In genomic region chr4:138242076-138242829, GRCh38 we compare ENCODE assay signal across 8 cellular contexts. TPM values are rescaled to one million over a fixed set of nuclear protein-coding genes. Genes with fewer than 3 reads are reported as not detected.
DNase-seq lines count a peak whose midpoint lies in the region; ATAC-seq and TF ChIP-seq lines count a peak whose summit lies in the region.

Gene SLC7A11, minus strand, starts transcription at chr4:138242349. Its CDS starts 280 bp downstream, at chr4:138242069.

- H3K36me3 ChIP-seq in adipocyte (ENCODE audit: control insufficient read depth, insufficient read depth, low read length, severe bottlenecking) (no peaks in the 10 kb centered on the region), heart left ventricle (no peaks in the 10 kb centered on the region)

- peak within 1 kb of the TSS; percentile 99 for H3K27ac Mint-ChIP-seq in progenitor cell of endocrine pancreas

- in situ Hi-C loops in KBM-7 (cut with MboI; ENCODE audit: low pct_unique_long_range_greater_than_20kb, low sequenced_read_pairs) = no loop called here

- WGBS in heart left ventricle, 4 donors = 35 to 39% (median 37%) methylated on average over 12 of the region's 12 CpGs

- H3K9ac ChIP-seq in adipocyte (ENCODE audit: low read length) = peak within 1 kb of the TSS; percentile 91

- peak; percentile 97 for DNase-seq in GM04503 (ENCODE audit: low read depth)
- DNase-seq in KBM-7 = peak; percentile 97
- peak; percentile 98 for DNase-seq in adipocyte (ENCODE audit: low read depth)
- peak in 3 of 5 donors; percentile 13 to 29 (median 20) for DNase-seq in heart left ventricle
- peak; percentile 29 for DNase-seq in progenitor cell of endocrine pancreas (ENCODE audit: low spot score, unreplicated experiment)
- no peak for DNase-seq in GOT3 (lab: John Stamatoyannopoulos, UW)

- H3K4me1 Mint-ChIP-seq in progenitor cell of endocrine pancreas (ENCODE audit: low read depth) = peaks cover 29% of the 10 kb centered on the region

- no peak for TF ChIP-seq POLR2A in heart left ventricle (IDR thresholded peaks at IDR 0.05)

- peak within 1 kb of the TSS; percentile 78 for H3K4me3 Mint-ChIP-seq in progenitor cell of endocrine pancreas (ENCODE audit: low read depth)

- H3K9me3 ChIP-seq in adipocyte (ENCODE audit: control insufficient read depth, low read length) (no peaks in the 10 kb centered on the region), heart left ventricle (no peaks in the 10 kb centered on the region)

- H3K4me3 ChIP-seq in adipocyte (ENCODE audit: low read length) = peak within 1 kb of the TSS; percentile 80
- H3K4me3 ChIP-seq in heart left ventricle = peak within 1 kb of the TSS in 9 of 12 donors; percentile 16 to 46 (median 28)

- no peaks in the 10 kb centered on the region for H3K27me3 Mint-ChIP-seq in progenitor cell of endocrine pancreas

- H3K27me3 ChIP-seq in adipocyte (replicated peaks; ENCODE audit: control insufficient read depth, insufficient read depth, low read length) (no peaks in the 10 kb centered on the region), heart left ventricle (no peaks in the 10 kb centered on the region)

- no peaks in the 10 kb centered on the region for H3K9me3 Mint-ChIP-seq in progenitor cell of endocrine pancreas (ENCODE audit: low read depth)

- intact Hi-C loops in heart left ventricle (cut with DNase I) = no loop called here

- ATAC-seq in GM21825 (IDR thresholded peaks at IDR 0.05; ENCODE audit: unreplicated experiment) = peak; percentile 98
- peak in 3 of 4 donors; percentile 77 to 91 (median 89) for ATAC-seq in heart left ventricle

- TF ChIP-seq CTCF in heart left ventricle (IDR thresholded peaks at IDR 0.05) (no peak), progenitor cell of endocrine pancreas (IDR thresholded peaks at IDR 0.05; ENCODE audit: unreplicated experiment) (no peak)

- H3K36me3 Mint-ChIP-seq in progenitor cell of endocrine pancreas (ENCODE audit: insufficient read depth) = no peaks in the 10 kb centered on the region

- H3K4me1 ChIP-seq in adipocyte (ENCODE audit: control insufficient read depth, insufficient read depth, low read length) = peaks cover 16% of the 10 kb centered on the region
- peaks cover 0 to 11% (median 0%) of the 10 kb centered on the region in 12 donors for H3K4me1 ChIP-seq in heart left ventricle

- H3K27ac ChIP-seq in heart left ventricle = peak within 1 kb of the TSS in 1 of 12 donors; percentile 68

TF ChIP-seq in PFSK-1, 5 proteins besides CTCF, POLR2A, EP300 and RAD21:
- peak; percentile 77; the same call in 1 of the 2 replicates for TF ChIP-seq SIN3A (IDR thresholded peaks at IDR 0.05; ENCODE audit: borderline replicate concordance, insufficient read depth, low read length)
- TF ChIP-seq REST (IDR thresholded peaks at IDR 0.05; ENCODE audit: insufficient read depth in 1 of 2, low read depth in 2 of 2, low read length in 2 of 2) = 0 out of 4 replicates have a peak, but pooled peaks of 1 of the 2 experiments have one; percentile 25
- TF ChIP-seq TAF1 (IDR thresholded peaks at IDR 0.05; ENCODE audit: borderline replicate concordance, insufficient read depth, low read length) = no peak; the same call in 1 of the 2 replicates
- peak; percentile 52; the same call in 1 of the 2 replicates for TF ChIP-seq POLR2AphosphoS5 (IDR thresholded peaks at IDR 0.05; ENCODE audit: low read depth, low read length)

RNA-seq across cellular contexts. Expression of gene SLC7A11, which starts in this region (rescaled TPM):
- polyA plus RNA-seq in PFSK-1 (2012; ENCODE audit: insufficient read length, low read depth) = 6.6 TPM
- total RNA-seq in heart left ventricle (1 to 10 TPM in 1 of 9 donors, under 1 TPM in 7, not detected in 1; 0.04 to 1.0 (median 0.13) TPM), progenitor cell of endocrine pancreas (8.2 and 12.3 TPM in 2 replicates)
- polyA plus RNA-seq in heart left ventricle = under 1 TPM; 0.04 to 0.10 TPM
